Comparison of ENCODE assay signal across 9 cellular contexts in genomic region chr14:91947196-91948184, GRCh38. TPM values are rescaled to one million over a fixed set of nuclear protein-coding genes. Genes with fewer than 3 reads are reported as not detected.
DNase-seq lines count a peak whose midpoint lies in the region; ATAC-seq and TF ChIP-seq lines count a peak whose summit lies in the region.
"Had no signal": no experiment of that assay in that cellular context is flagged by ENCODE, and none has a peak within 500 bp of the region (broad histone marks: within the 10 kb centered on the region; RNA-seq: fewer than 3 reads in every experiment).

TSS of gene FBLN5 (minus strand) at chr14:91947694. CDS start at chr14:91947229, 465 bp downstream.

- TF ChIP-seq POLR2A in right lobe of liver (IDR thresholded peaks at IDR 0.05): no peak

- peak; percentile 61 to 89 (median 82) for ATAC-seq in right lobe of liver

- WGBS in right lobe of liver (ENCODE audit: insufficient coverage, low coverage, low lambda C conversion rate, missing lambda C conversion rate): 8% methylated on average over 31 of the region's 78 CpGs

- intact Hi-C loops in activated CD4-positive, alpha-beta T cell treated with anti-CD3 and anti-CD28 coated beads, Interleukin-2, amount 10 ng/mL, durations not matched to agents 24 days and 14 days (cut with micrococcal nuclease): loop anchor here (2.0 kb wide), 1 partner anchor 45 kb away; no protein-coding TSS in a partner anchor
- intact Hi-C loops in right lobe of liver (cut with DNase I): no loop called here

- H3K27ac ChIP-seq in duodenal mucosa (ENCODE audit: low read depth, low read length): peak within 1 kb of the TSS; percentile 50
- peak within 1 kb of the TSS in 1 of 3 donors; percentile 18 for H3K27ac ChIP-seq in right lobe of liver
- H3K27ac ChIP-seq: C4-2B had no signal

- H3K27ac Mint-ChIP-seq in activated CD4-positive, alpha-beta T cell treated with anti-CD3 and anti-CD28 coated beads, Interleukin-2, amount 10 ng/mL, durations not matched to agents 24 days and 14 days: no peak within 1 kb of the TSS

- peaks cover 18 to 22% of the 10 kb centered on the region in 2 donors for H3K27me3 ChIP-seq in duodenal mucosa (ENCODE audit: control insufficient read depth in 1 of 2, insufficient read depth in 2 of 2, low read length in 2 of 2)
- no peaks in the 10 kb centered on the region for H3K27me3 ChIP-seq in right lobe of liver

- H3K4me3 Mint-ChIP-seq in activated CD4-positive, alpha-beta T cell treated with anti-CD3 and anti-CD28 coated beads, Interleukin-2, amount 10 ng/mL, durations not matched to agents 24 days and 14 days: peak within 1 kb of the TSS; percentile 84

- H3K9me3 ChIP-seq in duodenal mucosa (ENCODE audit: control insufficient read depth in 1 of 2, low read length in 2 of 2) (no peaks in the 10 kb centered on the region), right lobe of liver (no peaks in the 10 kb centered on the region)

- H3K27me3 Mint-ChIP-seq in activated CD4-positive, alpha-beta T cell treated with anti-CD3 and anti-CD28 coated beads, Interleukin-2, amount 10 ng/mL, durations not matched to agents 24 days and 14 days: peaks cover 47% of the 10 kb centered on the region

- H3K4me1 Mint-ChIP-seq in activated CD4-positive, alpha-beta T cell treated with anti-CD3 and anti-CD28 coated beads, Interleukin-2, amount 10 ng/mL, durations not matched to agents 24 days and 14 days: peaks cover 10% of the 10 kb centered on the region

- no peak for TF ChIP-seq CTCF in right lobe of liver (IDR thresholded peaks at IDR 0.05)

- peaks cover 2% of the 10 kb centered on the region for H3K36me3 Mint-ChIP-seq in activated CD4-positive, alpha-beta T cell treated with anti-CD3 and anti-CD28 coated beads, Interleukin-2, amount 10 ng/mL, durations not matched to agents 24 days and 14 days (ENCODE audit: low read depth)

- H3K4me1 ChIP-seq in duodenal mucosa (ENCODE audit: control insufficient read depth in 1 of 2, insufficient read depth in 2 of 2, low read length in 2 of 2) (peaks cover 0 to 4% of the 10 kb centered on the region in 2 donors), right lobe of liver (peaks cover 0 to 4% (median 0%) of the 10 kb centered on the region in 4 donors)

- peak; percentile 40 for DNase-seq in NCI-H1105 treated with DMSO at 0.1 percent for 48 hours (lab: John Stamatoyannopoulos, UW)
- no peak for DNase-seq in NCI-H1105 (lab: John Stamatoyannopoulos, UW)
- peak; percentile 68 for DNase-seq in activated CD4-positive, alpha-beta T cell treated with anti-CD3 and anti-CD28 coated beads, Interleukin-2, amount 10 ng/mL, durations not matched to agents 24 days and 14 days
- DNase-seq in right lobe of liver: peak in 1 of 3 donors; percentile 43
- peak; percentile 38 to 40 for DNase-seq in stimulated activated CD4-positive, alpha-beta T cell treated with anti-CD3 and anti-CD28 coated beads, Interleukin-4, amount 100 ng/mL, for 48 hours (ENCODE audit: low read depth in 2 of 2)
- no peak for DNase-seq in NCI-H1930 (lab: John Stamatoyannopoulos, UW)
- DNase-seq in GF-D8 (lab: John Stamatoyannopoulos, UW): no peak

- peak within 1 kb of the TSS; percentile 36 to 54 for H3K9ac ChIP-seq in duodenal mucosa (ENCODE audit: low read depth in 1 of 2, low read length in 2 of 2)

- H3K4me3 ChIP-seq in duodenal mucosa (ENCODE audit: low read depth in 1 of 2, low read length in 2 of 2) (peak within 1 kb of the TSS; percentile 57 to 69), right lobe of liver (peak within 1 kb of the TSS; percentile 33 to 56 (median 50))

- no peaks in the 10 kb centered on the region for H3K9me3 Mint-ChIP-seq in activated CD4-positive, alpha-beta T cell treated with anti-CD3 and anti-CD28 coated beads, Interleukin-2, amount 10 ng/mL, durations not matched to agents 24 days and 14 days

- H3K36me3 ChIP-seq in duodenal mucosa (ENCODE audit: control insufficient read depth in 1 of 2, insufficient read depth in 2 of 2, low read length in 2 of 2): no peaks in the 10 kb centered on the region
- H3K36me3 ChIP-seq in right lobe of liver: no peaks in the 10 kb centered on the region

RNA-seq across cellular contexts. Expression of gene FBLN5, which starts in this region (rescaled TPM):
- 0.68 and 1.3 TPM in 2 replicates for total RNA-seq in activated CD4-positive, alpha-beta T cell treated with anti-CD3 and anti-CD28 coated beads, Interleukin-2, amount 10 ng/mL, durations not matched to agents 24 days and 14 days
- total RNA-seq in right lobe of liver: 10 to 100 TPM in 5 of 6 experiments, 1 to 10 TPM in 1; 6.7 to 36.3 (median 17.8) TPM

Comparison
In these comparisons a context has a peak if more than half of its experiments do, and no peak if none do; other contexts are left out.
1. DNase-seq: peak in NCI-H1105 treated with DMSO at 0.1 percent for 48 hours (single experiment), activated CD4-positive, alpha-beta T cell treated with anti-CD3 and anti-CD28 coated beads, Interleukin-2, amount 10 ng/mL, durations not matched to agents 24 days and 14 days (single experiment) and stimulated activated CD4-positive, alpha-beta T cell treated with anti-CD3 and anti-CD28 coated beads, Interleukin-4, amount 100 ng/mL, for 48 hours (2 of 2); none in NCI-H1105 (single experiment), NCI-H1930 (0 of 2) and GF-D8 (single experiment).